1 cellular context compared by ENCODE assay signal in the genomic region with DNA sequence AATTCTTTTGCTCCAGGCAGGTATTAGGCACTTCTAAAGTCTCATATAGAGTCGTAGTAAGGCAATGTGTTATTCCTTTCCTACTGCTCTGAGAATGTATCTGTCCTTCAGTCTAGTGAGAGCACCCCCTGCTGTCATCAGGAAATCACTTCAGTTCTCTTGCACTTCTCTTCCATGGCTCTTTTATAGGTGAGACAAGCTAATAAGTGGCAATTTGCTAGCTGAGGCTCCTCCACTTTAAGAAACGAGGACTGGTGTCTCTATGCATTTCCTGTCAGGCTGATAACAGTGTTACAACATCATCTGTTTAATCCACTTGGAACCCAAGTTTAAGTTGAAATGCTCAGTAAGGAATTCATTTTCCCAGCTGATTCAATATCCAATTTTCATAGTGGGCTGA.
TF ChIP-seq lines count a peak whose summit lies in the region.

No MANE protein-coding gene starts in this region.

TF ChIP-seq in H1, 55 proteins besides CTCF, POLR2A, EP300 and RAD21 (continued from another document):
- no peak for TF ChIP-seq PHF8 (conservative IDR thresholded peaks at IDR 0.05; ENCODE audit: low read depth, low read length)
- TF ChIP-seq KDM5A (IDR thresholded peaks at IDR 0.05; ENCODE audit: low read length), result no peak
- TF ChIP-seq RXRA (IDR thresholded peaks at IDR 0.05; ENCODE audit: insufficient read depth, low read depth, low read length), result no peak
- no peak for TF ChIP-seq EZH2 (IDR thresholded peaks at IDR 0.05; ENCODE audit: low read depth, low read length, severe bottlenecking)
- TF ChIP-seq SP2 (IDR thresholded peaks at IDR 0.05; ENCODE audit: low read length), result no peak
- TF ChIP-seq MAFK (IDR thresholded peaks at IDR 0.05; ENCODE audit: low read depth, low read length), result no peak
- TF ChIP-seq RBBP5 (IDR thresholded peaks at IDR 0.05; ENCODE audit: borderline replicate concordance, low read depth, low read length), result no peak
- TF ChIP-seq, protein P1, sequence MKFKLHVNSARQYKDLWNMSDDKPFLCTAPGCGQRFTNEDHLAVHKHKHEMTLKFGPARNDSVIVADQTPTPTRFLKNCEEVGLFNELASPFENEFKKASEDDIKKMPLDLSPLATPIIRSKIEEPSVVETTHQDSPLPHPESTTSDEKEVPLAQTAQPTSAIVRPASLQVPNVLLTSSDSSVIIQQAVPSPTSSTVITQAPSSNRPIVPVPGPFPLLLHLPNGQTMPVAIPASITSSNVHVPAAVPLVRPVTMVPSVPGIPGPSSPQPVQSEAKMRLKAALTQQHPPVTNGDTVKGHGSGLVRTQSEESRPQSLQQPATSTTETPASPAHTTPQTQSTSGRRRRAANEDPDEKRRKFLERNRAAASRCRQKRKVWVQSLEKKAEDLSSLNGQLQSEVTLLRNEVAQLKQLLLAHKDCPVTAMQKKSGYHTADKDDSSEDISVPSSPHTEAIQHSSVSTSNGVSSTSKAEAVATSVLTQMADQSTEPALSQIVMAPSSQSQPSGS (IDR thresholded peaks at IDR 0.05; ENCODE audit: low read length), result no peak
- TF ChIP-seq FOSL1 (IDR thresholded peaks at IDR 0.05; ENCODE audit: insufficient read depth, low read depth, low read length), result no peak
- TF ChIP-seq ZNF274 (IDR thresholded peaks at IDR 0.05; ENCODE audit: borderline replicate concordance, extremely low read depth, low read length), result no peak
- no peak for TF ChIP-seq KDM1A (IDR thresholded peaks at IDR 0.05; ENCODE audit: borderline replicate concordance, low read length)
- TF ChIP-seq JUN (IDR thresholded peaks at IDR 0.05; ENCODE audit: low read depth, low read length), result no peak
- no peak for TF ChIP-seq MAX (IDR thresholded peaks at IDR 0.05)
- TF ChIP-seq EGR1 (IDR thresholded peaks at IDR 0.05; ENCODE audit: borderline replicate concordance, low read depth, low read length), result no peak
- TF ChIP-seq CREB1 (IDR thresholded peaks at IDR 0.05), result no peak
- TF ChIP-seq SP1 (IDR thresholded peaks at IDR 0.05; ENCODE audit: low read depth, low read length), result no peak
- no peak for TF ChIP-seq NANOG (IDR thresholded peaks at IDR 0.05; ENCODE audit: insufficient read depth, low read depth, low read length, poor library complexity, severe bottlenecking)
- TF ChIP-seq POLR2AphosphoS5 (IDR thresholded peaks at IDR 0.05; ENCODE audit: low read depth, low read length), result no peak
